Comparison of ENCODE assay signal across 9 cellular contexts in the genomic region with DNA sequence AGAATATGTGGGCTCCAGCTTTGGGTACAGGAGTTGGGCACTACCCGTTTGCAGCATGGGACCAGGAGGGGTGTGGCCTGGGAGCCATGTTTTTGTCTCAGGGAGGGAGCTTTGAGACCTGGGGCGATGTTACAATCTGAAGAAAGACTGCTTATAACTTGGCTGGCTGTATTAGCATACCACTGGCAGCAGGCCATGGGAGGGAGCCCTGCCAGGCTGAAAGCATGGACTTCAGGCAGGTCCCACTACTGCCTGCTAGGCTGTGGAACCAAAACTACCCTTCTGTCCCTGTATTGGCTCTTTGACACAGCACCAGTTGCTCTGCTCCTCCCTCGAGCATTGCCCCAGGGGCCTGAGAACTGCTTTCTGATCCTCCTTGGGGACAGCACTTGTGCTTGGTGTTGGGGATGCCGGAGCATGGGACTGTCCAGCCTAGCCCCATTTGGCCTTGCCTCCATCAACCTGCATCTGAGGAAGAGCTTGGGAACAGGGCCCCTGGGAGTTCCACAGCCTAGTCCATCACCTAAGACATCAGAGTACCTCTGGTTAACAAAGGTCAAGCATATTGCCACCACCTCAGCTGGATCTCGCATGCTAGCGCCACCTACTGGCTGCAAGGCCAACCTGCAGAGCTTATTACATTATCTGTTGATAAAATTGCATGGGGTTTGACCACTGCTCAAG.
DNase-seq lines count a peak whose midpoint lies in the region; ATAC-seq and TF ChIP-seq lines count a peak whose summit lies in the region.
"Had no signal": no experiment of that assay in that cellular context is flagged by ENCODE, and none has a peak within 500 bp of the region (broad histone marks: within the 10 kb centered on the region; RNA-seq: fewer than 3 reads in every experiment).

No MANE protein-coding gene starts in this region.

- H3K9me3 Mint-ChIP-seq in nephron progenitor cell = peaks cover 48% of the 10 kb centered on the region
- H3K9me3 Mint-ChIP-seq: central memory CD8-positive, alpha-beta T cell had no signal

- H3K4me1 Mint-ChIP-seq in nephron progenitor cell = no peaks in the 10 kb centered on the region
- H3K4me1 Mint-ChIP-seq: central memory CD8-positive, alpha-beta T cell had no signal

- H3K27ac Mint-ChIP-seq in nephron progenitor cell = no peak overlapping the region

- H3K27me3 Mint-ChIP-seq in nephron progenitor cell (ENCODE audit: low read depth, poor library complexity) = no peaks in the 10 kb centered on the region
- H3K27me3 Mint-ChIP-seq: central memory CD8-positive, alpha-beta T cell had no signal

- peak; percentile 62 for TF ChIP-seq CTCF in nephron progenitor cell (IDR thresholded peaks at IDR 0.05)

- peaks cover 42% of the 10 kb centered on the region for H3K36me3 Mint-ChIP-seq in nephron progenitor cell (ENCODE audit: low read depth)

- ATAC-seq in HG03060 (IDR thresholded peaks at IDR 0.05; ENCODE audit: low read depth, unreplicated experiment) (peak; percentile 55), SK-N-SH treated with all-trans-retinoic acid at 6 μM for 48 hours (peak; percentile 61)

- peak; percentile 23 for DNase-seq in activated naive CD4-positive, alpha-beta T cell treated with Interleukin-2 at 50 U/mL for 16 hours
- no peak for DNase-seq in activated naive CD4-positive, alpha-beta T cell treated with anti-CD3 and anti-CD28 coated beads, Interleukin-2, amount 50 U/mL, for 16 hours
- DNase-seq in dermis blood vessel endothelial cell (peak; percentile 65), nephron progenitor cell (peak; percentile 31), hippocampal formation (lab: John Stamatoyannopoulos, UW) (no peak), NCI-H345 treated with DMSO at 0.1 percent for 48 hours (lab: John Stamatoyannopoulos, UW; ENCODE audit: unreplicated experiment) (no peak)

- H3K4me3 Mint-ChIP-seq in nephron progenitor cell = no peak overlapping the region
- H3K4me3 Mint-ChIP-seq: central memory CD8-positive, alpha-beta T cell had no signal

TF ChIP-seq in SK-N-SH treated with all-trans-retinoic acid at 6 μM for 48 hours, 23 proteins besides CTCF, POLR2A, EP300 and RAD21:
- TF ChIP-seq ZNF565 (CRISPR knock-in tag; conservative IDR thresholded peaks at IDR 0.05; ENCODE audit: low read depth) (no peak), ZNF8 (CRISPR knock-in tag; IDR thresholded peaks at IDR 0.05) (no peak), GLIS3 (CRISPR knock-in tag; IDR thresholded peaks at IDR 0.05) (no peak), SNAI2 (CRISPR knock-in tag; IDR thresholded peaks at IDR 0.05) (no peak), ZFP30 (CRISPR knock-in tag; IDR thresholded peaks at IDR 0.05) (no peak), ZC3H10 (CRISPR knock-in tag; IDR thresholded peaks at IDR 0.05) (no peak), ARNTL (CRISPR knock-in tag; IDR thresholded peaks at IDR 0.05; ENCODE audit: borderline replicate concordance, low read depth) (no peak), ZNF70 (CRISPR knock-in tag; IDR thresholded peaks at IDR 0.05) (no peak), BACH2 (CRISPR knock-in tag; IDR thresholded peaks at IDR 0.05; ENCODE audit: borderline replicate concordance) (no peak), TOX (CRISPR knock-in tag; IDR thresholded peaks at IDR 0.05; ENCODE audit: borderline replicate concordance) (no peak)
- TF ChIP-seq, protein P1, sequence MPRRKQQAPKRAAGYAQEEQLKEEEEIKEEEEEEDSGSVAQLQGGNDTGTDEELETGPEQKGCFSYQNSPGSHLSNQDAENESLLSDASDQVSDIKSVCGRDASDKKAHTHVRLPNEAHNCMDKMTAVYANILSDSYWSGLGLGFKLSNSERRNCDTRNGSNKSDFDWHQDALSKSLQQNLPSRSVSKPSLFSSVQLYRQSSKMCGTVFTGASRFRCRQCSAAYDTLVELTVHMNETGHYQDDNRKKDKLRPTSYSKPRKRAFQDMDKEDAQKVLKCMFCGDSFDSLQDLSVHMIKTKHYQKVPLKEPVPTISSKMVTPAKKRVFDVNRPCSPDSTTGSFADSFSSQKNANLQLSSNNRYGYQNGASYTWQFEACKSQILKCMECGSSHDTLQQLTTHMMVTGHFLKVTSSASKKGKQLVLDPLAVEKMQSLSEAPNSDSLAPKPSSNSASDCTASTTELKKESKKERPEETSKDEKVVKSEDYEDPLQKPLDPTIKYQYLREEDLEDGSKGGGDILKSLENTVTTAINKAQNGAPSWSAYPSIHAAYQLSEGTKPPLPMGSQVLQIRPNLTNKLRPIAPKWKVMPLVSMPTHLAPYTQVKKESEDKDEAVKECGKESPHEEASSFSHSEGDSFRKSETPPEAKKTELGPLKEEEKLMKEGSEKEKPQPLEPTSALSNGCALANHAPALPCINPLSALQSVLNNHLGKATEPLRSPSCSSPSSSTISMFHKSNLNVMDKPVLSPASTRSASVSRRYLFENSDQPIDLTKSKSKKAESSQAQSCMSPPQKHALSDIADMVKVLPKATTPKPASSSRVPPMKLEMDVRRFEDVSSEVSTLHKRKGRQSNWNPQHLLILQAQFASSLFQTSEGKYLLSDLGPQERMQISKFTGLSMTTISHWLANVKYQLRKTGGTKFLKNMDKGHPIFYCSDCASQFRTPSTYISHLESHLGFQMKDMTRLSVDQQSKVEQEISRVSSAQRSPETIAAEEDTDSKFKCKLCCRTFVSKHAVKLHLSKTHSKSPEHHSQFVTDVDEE (CRISPR knock-in tag; IDR thresholded peaks at IDR 0.05) = no peak
- TF ChIP-seq, protein P2, sequence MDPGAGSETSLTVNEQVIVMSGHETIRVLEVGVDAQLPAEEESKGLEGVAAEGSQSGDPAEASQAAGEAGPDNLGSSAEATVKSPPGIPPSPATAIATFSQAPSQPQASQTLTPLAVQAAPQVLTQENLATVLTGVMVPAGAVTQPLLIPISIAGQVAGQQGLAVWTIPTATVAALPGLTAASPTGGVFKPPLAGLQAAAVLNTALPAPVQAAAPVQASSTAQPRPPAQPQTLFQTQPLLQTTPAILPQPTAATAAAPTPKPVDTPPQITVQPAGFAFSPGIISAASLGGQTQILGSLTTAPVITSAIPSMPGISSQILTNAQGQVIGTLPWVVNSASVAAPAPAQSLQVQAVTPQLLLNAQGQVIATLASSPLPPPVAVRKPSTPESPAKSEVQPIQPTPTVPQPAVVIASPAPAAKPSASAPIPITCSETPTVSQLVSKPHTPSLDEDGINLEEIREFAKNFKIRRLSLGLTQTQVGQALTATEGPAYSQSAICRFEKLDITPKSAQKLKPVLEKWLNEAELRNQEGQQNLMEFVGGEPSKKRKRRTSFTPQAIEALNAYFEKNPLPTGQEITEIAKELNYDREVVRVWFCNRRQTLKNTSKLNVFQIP (CRISPR knock-in tag; IDR thresholded peaks at IDR 0.05; ENCODE audit: borderline replicate concordance, low read depth) = no peak

Comparison
In these comparisons a context has a peak if more than half of its experiments do, and no peak if none do; other contexts are left out.
1. DNase-seq: peak in activated naive CD4-positive, alpha-beta T cell treated with Interleukin-2 at 50 U/mL for 16 hours (single experiment), dermis blood vessel endothelial cell (single experiment) and nephron progenitor cell (single experiment); none in activated naive CD4-positive, alpha-beta T cell treated with anti-CD3 and anti-CD28 coated beads, Interleukin-2, amount 50 U/mL, for 16 hours (single experiment), hippocampal formation (0 of 2) and NCI-H345 treated with DMSO at 0.1 percent for 48 hours (single experiment).